Comparison of ENCODE assay signal across 8 cellular contexts in the genomic region with DNA sequence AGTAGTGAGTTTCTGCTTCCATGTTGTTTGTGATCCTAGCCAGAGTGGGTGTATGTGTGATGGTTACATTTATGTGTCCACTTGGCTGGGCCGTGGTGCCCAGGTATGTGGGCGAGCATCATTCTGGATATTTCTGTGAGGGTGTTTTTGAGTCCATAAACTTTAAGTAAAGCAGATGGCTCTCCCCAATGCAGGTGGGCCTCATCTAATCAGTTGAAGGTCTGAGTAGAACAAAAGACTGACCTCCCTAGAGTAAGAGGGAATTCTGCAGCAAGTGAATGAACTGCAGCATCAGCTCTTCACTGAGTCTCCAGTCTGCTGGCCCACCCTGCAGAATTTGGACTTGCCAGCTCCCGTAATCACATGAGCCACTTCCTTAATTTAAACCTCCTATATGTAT.
"Had no signal": no experiment of that assay in that cellular context is flagged by ENCODE, and none has a peak within 500 bp of the region (broad histone marks: within the 10 kb centered on the region; RNA-seq: fewer than 3 reads in every experiment).

No MANE protein-coding gene starts in this region.

- H3K27ac ChIP-seq: HL-60, KMS-11 had no signal

- DNase-seq: IMR-90, Karpas-422, KBM-7, KG1 had no signal

- FAIRE-seq: HepG2, HTR-8/SVneo had no signal

- H3K4me2 ChIP-seq: KMS-11 had no signal

- H3K9ac ChIP-seq: KMS-11 had no signal

- ATAC-seq: HepG2 had no signal
